Comparison of ENCODE assay signal across 1 cellular context in the genomic region with DNA sequence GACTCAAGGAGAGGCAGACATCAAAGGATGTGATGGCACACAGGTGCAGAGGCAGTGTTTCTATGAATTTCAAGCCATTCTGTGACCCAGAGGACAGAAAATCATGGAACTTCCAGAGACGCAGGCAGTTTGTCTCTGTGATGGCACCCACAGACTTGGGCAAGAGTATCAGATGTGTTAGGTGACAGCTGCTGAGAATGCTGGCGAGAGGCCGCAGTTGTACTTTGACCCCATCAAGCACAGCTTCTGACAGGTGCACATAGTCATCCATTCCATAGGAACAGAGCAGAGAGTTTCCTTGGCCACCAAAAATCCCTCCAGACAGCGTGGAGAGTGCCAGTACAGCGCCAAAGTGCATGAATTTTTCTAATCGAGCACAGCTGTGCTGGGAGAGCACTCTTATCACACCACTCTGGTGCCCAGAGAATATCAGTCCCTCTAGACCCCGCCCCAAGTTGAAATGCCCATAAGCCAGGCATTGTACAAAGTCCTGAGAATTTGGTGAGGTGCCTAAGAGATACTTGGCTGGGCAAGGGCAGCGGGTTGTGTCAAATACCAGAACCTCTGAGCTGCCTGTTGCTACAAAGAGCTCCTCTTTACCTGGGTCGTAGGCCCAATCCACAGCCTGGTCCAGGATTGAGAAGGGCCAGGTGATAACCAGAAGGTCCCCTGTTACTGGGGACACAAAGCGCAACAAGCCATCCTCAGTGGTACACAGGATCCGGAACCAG.
TF ChIP-seq lines count a peak whose summit lies in the region.

No MANE protein-coding gene starts in this region.

TF ChIP-seq in A549, 52 proteins besides CTCF, POLR2A, EP300 and RAD21 (continued from another document):
- TF ChIP-seq JUNB (IDR thresholded peaks at IDR 0.05) (no peak), SMC3 (IDR thresholded peaks at IDR 0.05) (no peak), RNF2 (IDR thresholded peaks at IDR 0.05; ENCODE audit: borderline replicate concordance, low read depth) (no peak), FOSB (CRISPR knock-in tag; IDR thresholded peaks at IDR 0.05) (no peak), ZFP36 (IDR thresholded peaks at IDR 0.05; ENCODE audit: borderline replicate concordance, partially characterized antibody) (no peak), SREBF2 (IDR thresholded peaks at IDR 0.05) (no peak), CBX2 (IDR thresholded peaks at IDR 0.05; ENCODE audit: borderline replicate concordance, low read depth) (no peak), HOXB5 (CRISPR knock-in tag; IDR thresholded peaks at IDR 0.05) (no peak), POLR2AphosphoS2 (conservative IDR thresholded peaks at IDR 0.05; ENCODE audit: low read length) (no peak)
